25 cellular contexts compared by ENCODE assay signal in the genomic region with DNA sequence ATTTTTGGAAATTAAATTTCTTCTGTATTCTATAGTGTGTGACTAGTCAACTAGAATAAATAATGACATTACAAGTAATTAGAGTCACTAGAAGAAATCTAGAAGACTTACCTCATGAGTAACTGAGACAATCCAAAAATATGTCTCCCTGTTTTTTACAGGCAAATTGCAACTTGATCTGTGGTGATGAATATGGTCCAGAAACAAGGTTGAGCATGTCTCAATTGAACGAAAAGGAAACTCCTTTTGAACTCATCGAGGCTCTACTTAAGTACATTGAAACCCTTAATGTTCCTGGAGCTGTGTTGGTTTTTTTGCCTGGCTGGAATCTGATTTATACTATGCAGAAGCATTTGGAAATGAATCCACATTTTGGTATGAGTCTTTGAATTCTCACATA.
"Had no signal": no experiment of that assay in that cellular context is flagged by ENCODE, and none has a peak within 500 bp of the region (broad histone marks: within the 10 kb centered on the region; RNA-seq: fewer than 3 reads in every experiment).

No MANE protein-coding gene starts in this region.

- DNase-seq: activated CD4-positive, alpha-beta T cell treated with anti-CD3 and anti-CD28 coated beads, Interleukin-2, amount 50 U/mL, for 1 hour; activated naive CD4-positive, alpha-beta T cell; adrenal gland; brain microvascular endothelial cell; colonic mucosa; dorsolateral prefrontal cortex; effector memory CD8-positive, alpha-beta T cell; esophagus squamous epithelium; head of caudate nucleus; hypothalamus; left ventricle myocardium superior; midbrain; spleen; stimulated activated CD4-positive, alpha-beta T cell treated with anti-CD3 and anti-CD28 coated beads, Interleukin-4, amount 100 ng/mL, for 1 hour; stimulated activated naive CD8-positive, alpha-beta T cell treated with anti-CD3 and anti-CD28 coated beads, Interleukin-15, amount 100 ng/mL, for 72 hours had no signal

- H3K4me1 ChIP-seq: adrenal gland, ascending aorta, colonic mucosa, esophagus squamous epithelium, gastroesophageal sphincter, prostate gland, spleen, suprapubic skin, tibial nerve had no signal

- ATAC-seq: activated CD4-positive, CD25-positive, alpha-beta regulatory T cell treated with anti-CD3 and anti-CD28 coated beads, Interleukin-2, amount 50 U/mL, for 24 hours; effector memory CD8-positive, alpha-beta T cell; gastroesophageal sphincter; left ventricle myocardium superior; natural killer cell treated with Interleukin-12 subunit alpha and Interleukin-12 subunit beta and Interleukin-15 and Interleukin-18, amount 100 ng/mL, for 72 hours; SK-N-SH treated with all-trans-retinoic acid at 6 μM for 48 hours; stimulated activated naive CD8-positive, alpha-beta T cell treated with anti-CD3 and anti-CD28 coated beads, Interleukin-15, amount 100 ng/mL, for 72 hours had no signal

- H3K27me3 Mint-ChIP-seq: central memory CD8-positive, alpha-beta T cell; effector memory CD8-positive, alpha-beta T cell; natural killer cell treated with Interleukin-12 subunit alpha and Interleukin-12 subunit beta and Interleukin-15 and Interleukin-18, amount 100 ng/mL, for 72 hours; stimulated activated naive CD8-positive, alpha-beta T cell treated with anti-CD3 and anti-CD28 coated beads, Interleukin-15, amount 100 ng/mL, for 72 hours had no signal

- H3K4me3 ChIP-seq: adrenal gland, ascending aorta, colonic mucosa, dorsolateral prefrontal cortex, esophagus squamous epithelium, gastroesophageal sphincter, prostate gland, spleen, suprapubic skin, tibial nerve had no signal

- H3K9me3 Mint-ChIP-seq: activated T-helper 2 cell treated with anti-CD3 and anti-CD28 coated beads, Interferon-gamma antibody, Interleukin-2, Interleukin-4, amounts not matched to agents 10 μg/mL and 5 μg/mL and 100 μg/mL, durations not matched to agents 14 hours and 24 hours and 36 hours; central memory CD8-positive, alpha-beta T cell; effector memory CD8-positive, alpha-beta T cell; natural killer cell treated with Interleukin-12 subunit alpha and Interleukin-12 subunit beta and Interleukin-15 and Interleukin-18, amount 100 ng/mL, for 72 hours; stimulated activated naive CD8-positive, alpha-beta T cell treated with anti-CD3 and anti-CD28 coated beads, Interleukin-15, amount 100 ng/mL, for 72 hours had no signal

- H3K4me3 Mint-ChIP-seq: central memory CD8-positive, alpha-beta T cell; effector memory CD8-positive, alpha-beta T cell; natural killer cell treated with Interleukin-12 subunit alpha and Interleukin-12 subunit beta and Interleukin-15 and Interleukin-18, amount 100 ng/mL, for 72 hours; stimulated activated naive CD8-positive, alpha-beta T cell treated with anti-CD3 and anti-CD28 coated beads, Interleukin-15, amount 100 ng/mL, for 72 hours had no signal

- H3K27ac ChIP-seq: adrenal gland, ascending aorta, brain microvascular endothelial cell, colonic mucosa, dorsolateral prefrontal cortex, esophagus squamous epithelium, gastroesophageal sphincter, prostate gland, spleen, suprapubic skin, tibial nerve had no signal

- H3K27ac Mint-ChIP-seq: activated T-helper 2 cell treated with anti-CD3 and anti-CD28 coated beads, Interferon-gamma antibody, Interleukin-2, Interleukin-4, amounts not matched to agents 10 μg/mL and 5 μg/mL and 100 μg/mL, durations not matched to agents 14 hours and 24 hours and 36 hours; natural killer cell treated with Interleukin-12 subunit alpha and Interleukin-12 subunit beta and Interleukin-15 and Interleukin-18, amount 100 ng/mL, for 72 hours had no signal

- H3K27me3 ChIP-seq: adrenal gland, ascending aorta, brain microvascular endothelial cell, colonic mucosa, dorsolateral prefrontal cortex, esophagus squamous epithelium, gastroesophageal sphincter, spleen, suprapubic skin, tibial nerve had no signal

- H3K9me3 ChIP-seq: adrenal gland, ascending aorta, colonic mucosa, esophagus squamous epithelium, gastroesophageal sphincter, prostate gland, spleen, suprapubic skin, tibial nerve had no signal
